1 cellular context compared by ENCODE assay signal in the genomic region with DNA sequence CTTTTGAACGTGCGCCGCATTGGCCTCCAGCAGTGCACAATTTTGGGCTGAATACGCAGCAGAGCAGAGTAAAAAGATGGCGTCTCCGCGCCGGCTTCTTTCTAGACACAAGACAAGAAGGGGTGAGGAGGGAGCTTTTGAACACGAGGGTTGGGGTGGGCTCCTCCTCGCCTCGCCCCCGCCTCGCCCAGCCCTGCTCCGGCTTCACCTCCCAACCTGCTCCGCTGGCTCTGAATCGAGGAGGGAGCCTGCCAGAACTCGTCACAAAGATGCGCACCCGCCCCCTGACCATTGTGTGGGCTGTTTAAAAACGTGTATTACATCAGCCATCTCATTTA.
TF ChIP-seq lines count a peak whose summit lies in the region.

No MANE protein-coding gene starts in this region.

TF ChIP-seq in H1, 55 proteins besides CTCF, POLR2A, EP300 and RAD21:
- no peak for TF ChIP-seq SP1 (IDR thresholded peaks at IDR 0.05; ENCODE audit: low read depth, low read length)
- TF ChIP-seq HDAC6 (IDR thresholded peaks at IDR 0.05; ENCODE audit: low read depth, low read length) = no peak
- no peak for TF ChIP-seq CBX5 (IDR thresholded peaks at IDR 0.05; ENCODE audit: low read depth, low read length)
- no peak for TF ChIP-seq HDAC2 (IDR thresholded peaks at IDR 0.05; ENCODE audit: borderline replicate concordance in 1 of 2, low read depth in 2 of 2, low read length in 2 of 2)
- TF ChIP-seq FOSL1 (IDR thresholded peaks at IDR 0.05; ENCODE audit: insufficient read depth, low read depth, low read length) = no peak
- TF ChIP-seq MAFK (IDR thresholded peaks at IDR 0.05; ENCODE audit: low read depth, low read length) = no peak
- TF ChIP-seq CHD1 (IDR thresholded peaks at IDR 0.05; ENCODE audit: low read depth, low read length) = no peak
- no peak for TF ChIP-seq GTF2F1 (IDR thresholded peaks at IDR 0.05; ENCODE audit: borderline replicate concordance, low read depth, low read length)
- TF ChIP-seq EGR1 (IDR thresholded peaks at IDR 0.05; ENCODE audit: borderline replicate concordance, low read depth, low read length) = no peak
- no peak for TF ChIP-seq BACH1 (IDR thresholded peaks at IDR 0.05; ENCODE audit: low read length)
- no peak for TF ChIP-seq RBBP5 (IDR thresholded peaks at IDR 0.05; ENCODE audit: borderline replicate concordance, low read depth, low read length)
- TF ChIP-seq SIN3A (conservative IDR thresholded peaks at IDR 0.05 in 1 of 2, IDR thresholded peaks at IDR 0.05 in 1 of 2; ENCODE audit: low read depth in 1 of 2, low read length in 2 of 2) = no peak
- no peak for TF ChIP-seq EZH2 (IDR thresholded peaks at IDR 0.05; ENCODE audit: low read depth, low read length, severe bottlenecking)
- TF ChIP-seq, protein P1, sequence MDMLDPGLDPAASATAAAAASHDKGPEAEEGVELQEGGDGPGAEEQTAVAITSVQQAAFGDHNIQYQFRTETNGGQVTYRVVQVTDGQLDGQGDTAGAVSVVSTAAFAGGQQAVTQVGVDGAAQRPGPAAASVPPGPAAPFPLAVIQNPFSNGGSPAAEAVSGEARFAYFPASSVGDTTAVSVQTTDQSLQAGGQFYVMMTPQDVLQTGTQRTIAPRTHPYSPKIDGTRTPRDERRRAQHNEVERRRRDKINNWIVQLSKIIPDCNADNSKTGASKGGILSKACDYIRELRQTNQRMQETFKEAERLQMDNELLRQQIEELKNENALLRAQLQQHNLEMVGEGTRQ (IDR thresholded peaks at IDR 0.05; ENCODE audit: low read length) = no peak
- TF ChIP-seq SP4 (IDR thresholded peaks at IDR 0.05; ENCODE audit: low read length) = no peak
- no peak for TF ChIP-seq BCL11A (IDR thresholded peaks at IDR 0.05; ENCODE audit: low read depth in 2 of 2, low read length in 2 of 2)
- TF ChIP-seq SIX5 (IDR thresholded peaks at IDR 0.05; ENCODE audit: low read depth, low read length) = no peak
- TF ChIP-seq POLR2AphosphoS5 (IDR thresholded peaks at IDR 0.05; ENCODE audit: low read depth, low read length) = no peak
- no peak for TF ChIP-seq JUND (IDR thresholded peaks at IDR 0.05; ENCODE audit: low read length)
- TF ChIP-seq SIRT6 (IDR thresholded peaks at IDR 0.05; ENCODE audit: low read length) = no peak
